ENCODE assay signal across 19 cellular contexts in genomic region chr3:8802256-8802655, GRCh38.
"Had no signal": no experiment of that assay in that cellular context is flagged by ENCODE, and none has a peak within 500 bp of the region (broad histone marks: within the 10 kb centered on the region; RNA-seq: fewer than 3 reads in every experiment).

No MANE protein-coding gene starts in this region.

- DNase-seq: IMR-90, Karpas-422, KG1, MM.1S, NCI-H1092 treated with DMSO at 0.1 percent for 48 hours, NCI-H1436, NCI-H187, NCI-H2029, NCI-H2081 treated with DMSO at 0.1 percent for 48 hours, NCI-H2171, NCI-H226, NCI-H446, NCI-H510A, NCI-H524 treated with DMSO at 0.1 percent for 48 hours, NCI-H69, NCI-H774, SHP77 had no signal

- H3K27ac ChIP-seq: RWPE1 had no signal

- FAIRE-seq: HepG2 had no signal
